19 cellular contexts compared by ENCODE assay signal in the genomic region with DNA sequence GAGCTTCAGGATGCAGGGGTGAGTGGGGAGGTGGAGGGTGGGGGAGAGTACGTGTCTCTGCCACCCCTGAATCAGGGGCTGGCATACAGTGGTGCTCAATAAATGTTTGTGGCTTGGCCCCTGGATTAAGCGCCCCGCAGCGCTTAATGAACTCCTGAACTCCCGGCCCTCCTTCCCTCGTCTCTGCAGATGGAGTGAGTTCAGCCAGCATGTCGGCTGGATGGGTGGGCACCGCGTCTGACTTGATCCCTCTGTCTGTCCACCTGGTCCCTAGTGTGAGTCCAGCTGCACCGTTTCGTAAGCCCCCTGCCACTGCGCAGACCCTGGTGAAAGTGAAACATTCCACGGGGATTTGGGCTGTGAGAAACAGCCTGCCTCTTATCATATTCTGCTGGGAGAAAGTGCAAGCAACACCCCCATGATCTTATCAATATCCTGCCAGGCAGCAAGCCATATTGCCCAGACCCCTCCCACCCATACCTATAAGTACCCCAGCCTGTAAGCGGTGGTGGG. TPM values are rescaled to one million over a fixed set of nuclear protein-coding genes. Genes with fewer than 3 reads are reported as not detected.
DNase-seq lines count a peak whose midpoint lies in the region; ATAC-seq and TF ChIP-seq lines count a peak whose summit lies in the region.
"Had no signal": no experiment of that assay in that cellular context is flagged by ENCODE, and none has a peak within 500 bp of the region (broad histone marks: within the 10 kb centered on the region; RNA-seq: fewer than 3 reads in every experiment).

No MANE protein-coding gene starts in this region.

- H3K27me3 ChIP-seq in Panc1 (ENCODE audit: control insufficient read depth, insufficient read depth, low read length) (0 out of 2 replicates have a peak, but pooled peaks cover 2% of the 10 kb centered on the region), adrenal gland (peaks cover 5% of the 10 kb centered on the region), transverse colon (peaks cover 21% of the 10 kb centered on the region)

- TF ChIP-seq EP300 in transverse colon (IDR thresholded peaks at IDR 0.05; ENCODE audit: low read depth): no peak

- POLR2A ChIA-PET in Panc1 (lab: Charles Lee): no interaction called here

- no peak for DNase-seq in Panc1 (ENCODE audit: low read depth, low spot score)
- peak in 4 of 7 donors; percentile 5 to 28 (median 8) for DNase-seq in adrenal gland
- peak; percentile 72 for DNase-seq in mesenteric fat pad (ENCODE audit: low spot score)
- DNase-seq in transverse colon: peak; percentile 1
- no peak for DNase-seq in T-helper 9 cell
- DNase-seq in RKO (ENCODE audit: low spot score): no peak
- DNase-seq: DMS79, GM23248, HCEC 1CT, NCI-H1048, NCI-H1436 treated with DMSO at 0.1 percent for 48 hours, NCI-H2081, NCI-H748 treated with DMSO at 0.1 percent for 48 hours had no signal

- TF ChIP-seq CTCF in Panc1 (IDR thresholded peaks at IDR 0.05) (no peak), adrenal gland (IDR thresholded peaks at IDR 0.05) (no peak), transverse colon (IDR thresholded peaks at IDR 0.05) (no peak)

- 61 to 85% (median 68%) methylated on average over 10 to 14 of the region's 14 CpGs for WGBS in adrenal gland, 4 donors
- 52 to 66% methylated on average over 9 to 14 of the region's 14 CpGs for WGBS in transverse colon (ENCODE audit: low coverage in 1 of 2), 2 donors

- CTCF ChIA-PET in Panc1 (lab: Charles Lee): no interaction called here

- no peaks in the 10 kb centered on the region for H3K36me3 ChIP-seq in Panc1 (ENCODE audit: control insufficient read depth, insufficient read depth, low read length)
- H3K36me3 ChIP-seq in adrenal gland (replicated peaks in 1 of 2): no peaks in the 10 kb centered on the region
- H3K36me3 ChIP-seq in transverse colon: no peaks in the 10 kb centered on the region

- peak; percentile 27; the same call in 1 of the 2 replicates for ATAC-seq in Panc1
- no peak for ATAC-seq in GM18858 (IDR thresholded peaks at IDR 0.05; ENCODE audit: unreplicated experiment)

- no peak overlapping the region for H3K27ac ChIP-seq in Panc1 (ENCODE audit: low read length)
- H3K27ac ChIP-seq in adrenal gland: no peak overlapping the region
- no peak overlapping the region for H3K27ac ChIP-seq in transverse colon
- H3K27ac ChIP-seq: GM23248, KMS-11 had no signal

- H3K4me3 ChIP-seq in Panc1 (ENCODE audit: low read depth in 2 of 2, low read length in 2 of 2) (no peak overlapping the region), adrenal gland (no peak overlapping the region), transverse colon (no peak overlapping the region)
- H3K4me3 ChIP-seq: GM23248 had no signal

- H3K4me1 ChIP-seq in Panc1 (ENCODE audit: control insufficient read depth, insufficient read depth, low read length) (peaks cover 7% of the 10 kb centered on the region; the same call in 1 of the 2 replicates), adrenal gland (replicated peaks in 1 of 2) (no peaks in the 10 kb centered on the region), transverse colon (no peaks in the 10 kb centered on the region)
- H3K4me1 ChIP-seq: Caco-2 had no signal

- in situ Hi-C loops in Panc1 (cut with HindIII; ENCODE audit: low pct_unique_long_range_greater_than_20kb, low sequenced_read_pairs): no loop called here
- in situ Hi-C loops in transverse colon (cut with MboI; ENCODE audit: low pct_ligation_motif_present in 1 of 4, low pct_unique_long_range_greater_than_20kb in 1 of 4, low sequenced_read_pairs in 3 of 4): no loop called here

- TF ChIP-seq POLR2A in adrenal gland (IDR thresholded peaks at IDR 0.05) (no peak), transverse colon (IDR thresholded peaks at IDR 0.05) (no peak)

- intact Hi-C loops in Panc1 (cut with micrococcal nuclease; ENCODE audit: unreplicated experiment) (no loop called here), adrenal gland (cut with DNase I) (no loop called here), transverse colon (cut with DNase I; ENCODE audit: low total_unique reads) (no loop called here)

- H3K9me3 ChIP-seq in Panc1 (ENCODE audit: control insufficient read depth, insufficient read depth, low read depth, low read length): no peaks in the 10 kb centered on the region
- no peaks in the 10 kb centered on the region for H3K9me3 ChIP-seq in adrenal gland (replicated peaks in 1 of 3)
- no peaks in the 10 kb centered on the region for H3K9me3 ChIP-seq in transverse colon
- H3K9me3 ChIP-seq: Caco-2 had no signal

- no TSS peak for BruUV-seq in Panc1 (replicated peaks; lab: Mats Ljungman, UMichigan)

RNA-seq across cellular contexts. Expression of gene MRGPRD, which starts 12.0 kb away (rescaled TPM):
- total RNA-seq in Panc1 (2021; ENCODE audit: unreplicated experiment) (not detected), adrenal gland (not detected), mesenteric fat pad (not detected), transverse colon (not detected)
- not detected for polyA plus RNA-seq in Panc1 (2012; ENCODE audit: insufficient read length)
- not detected for polyA plus RNA-seq in adrenal gland
- total RNA-seq: Caco-2, GM23248, M059J, NCI-H460, SK-MEL-5 had no signal
- polyA plus RNA-seq: GM23248 had no signal

RNA-seq across cellular contexts. Expression of gene MRGPRF, which starts 20.2 kb away (rescaled TPM):
- total RNA-seq in Panc1 (2021; ENCODE audit: unreplicated experiment) (0.36 TPM), adrenal gland (10 to 100 TPM in 1 of 8 donors, 1 to 10 TPM in 7; 2.3 to 14.6 (median 5.0) TPM), mesenteric fat pad (29.8 TPM), transverse colon (100 to 1,000 TPM in 1 of 4 donors, 10 to 100 TPM in 3; 17.9 to 119 (median 43.6) TPM)
- polyA plus RNA-seq in Panc1 (2012; ENCODE audit: insufficient read length): 0.35 TPM
- 10 to 100 TPM in 1 of 3 donors, 1 to 10 TPM in 1, under 1 TPM in 1; 0.71 to 11.5 (median 5.1) TPM for polyA plus RNA-seq in adrenal gland
- total RNA-seq: M059J, NCI-H460 had no signal

RNA-seq across cellular contexts. Expression of gene TPCN2, which starts 55.9 kb away (rescaled TPM):
- total RNA-seq in Panc1 (2021; ENCODE audit: unreplicated experiment) (20.6 TPM), adrenal gland (10 to 100 TPM in 5 of 8 donors, 1 to 10 TPM in 3; 6.8 to 17.6 (median 10.4) TPM), mesenteric fat pad (17.1 TPM), transverse colon (10 to 100 TPM; 16.8 to 25.4 (median 20.7) TPM)
- 18.9 TPM for polyA plus RNA-seq in Panc1 (2012; ENCODE audit: insufficient read length)
- 10 to 100 TPM in 2 of 3 donors, 1 to 10 TPM in 1; 3.1 to 21.6 (median 13.6) TPM for polyA plus RNA-seq in adrenal gland

Comparison
In these comparisons a context has a peak if more than half of its experiments do, and no peak if none do; other contexts are left out.
1. DNase-seq: peak in adrenal gland (4 of 7), mesenteric fat pad (single experiment) and transverse colon (single experiment); none in Panc1 (single experiment), T-helper 9 cell (single experiment) and RKO (single experiment).